22 cellular contexts compared by ENCODE assay signal in the genomic region with DNA sequence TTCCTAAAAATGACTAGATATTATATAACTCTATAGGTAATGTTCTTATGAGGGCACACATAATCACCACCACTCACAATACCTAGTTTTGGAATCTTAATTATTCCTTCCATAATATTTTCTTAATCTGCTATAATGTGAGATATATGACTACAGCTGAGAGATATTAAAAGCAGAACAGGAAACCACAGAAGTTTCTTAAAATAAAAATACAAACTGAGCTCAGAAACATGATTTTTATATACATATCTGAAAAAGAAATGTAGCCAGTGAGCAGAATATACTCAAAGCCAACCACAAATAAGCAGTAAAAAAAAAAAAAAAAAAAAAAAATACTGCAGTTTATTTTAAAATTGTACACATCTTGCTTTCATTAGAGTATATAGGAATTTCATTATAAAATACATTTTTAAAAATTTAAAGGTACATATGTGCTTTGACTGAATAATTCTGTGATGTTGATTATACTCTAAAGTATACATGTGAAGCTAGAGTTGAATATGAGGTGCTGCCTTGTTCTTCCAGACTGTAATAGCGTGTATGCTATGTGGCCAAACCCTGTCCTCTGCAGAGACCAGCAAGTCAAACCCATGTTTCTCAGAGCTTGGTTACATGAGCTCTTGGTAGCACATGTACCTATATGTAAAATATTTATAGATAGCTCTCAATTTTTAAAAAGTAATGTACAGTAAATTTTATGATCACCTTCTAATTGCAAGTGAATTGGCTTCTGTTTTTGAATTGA.
DNase-seq lines count a peak whose midpoint lies in the region; ATAC-seq, FAIRE-seq and TF ChIP-seq lines count a peak whose summit lies in the region.
"Had no signal": no experiment of that assay in that cellular context is flagged by ENCODE, and none has a peak within 500 bp of the region (broad histone marks: within the 10 kb centered on the region; RNA-seq: fewer than 3 reads in every experiment).

No MANE protein-coding gene starts in this region.

- POLR2A ChIA-PET in HEK293 (lab: Yijun Ruan, JAX) = no interaction called here
- POLR2A ChIA-PET in naive thymus-derived CD8-positive, alpha-beta T cell (lab: Charles Lee) = interaction anchor here (0.7 kb wide), 1 partner anchor 114 kb away, joined by 4 read pairs; no protein-coding TSS in a partner anchor

- H3K27ac Mint-ChIP-seq in naive thymus-derived CD8-positive, alpha-beta T cell = no peak overlapping the region
- H3K27ac Mint-ChIP-seq: activated naive CD4-positive, alpha-beta T cell treated with anti-CD3 and anti-CD28 coated beads, Interleukin-2, amount 50 U/mL, for 24 hours; nephron progenitor cell had no signal

- H3K9me3 ChIP-seq in HEK293 (ENCODE audit: control insufficient read depth, insufficient read depth, low read depth, low read length) = no peaks in the 10 kb centered on the region
- no peaks in the 10 kb centered on the region for H3K9me3 ChIP-seq in MM.1S (replicated peaks; ENCODE audit: insufficient read depth, low read length)
- H3K9me3 ChIP-seq: suprapubic skin had no signal

- H3K36me3 Mint-ChIP-seq in naive thymus-derived CD8-positive, alpha-beta T cell = no peaks in the 10 kb centered on the region

- peak overlapping the region; percentile 6; the same call in 1 of the 2 replicates for H3K9ac ChIP-seq in MM.1S (ENCODE audit: low read length)

- peak; percentile 49 for ATAC-seq in GM18861 (IDR thresholded peaks at IDR 0.05; ENCODE audit: unreplicated experiment)
- ATAC-seq in naive thymus-derived CD8-positive, alpha-beta T cell = no peak

- H3F3A ChIP-seq in MM.1S (ENCODE audit: insufficient read depth, low read length) = 0 out of 2 replicates have a peak, but pooled peaks cover 5% of the 10 kb centered on the region

- no peak overlapping the region for H3K27ac ChIP-seq in HEK293 (ENCODE audit: extremely low read depth, low read depth, low read length)
- H3K27ac ChIP-seq in MM.1S (ENCODE audit: low read length) = peak overlapping the region; percentile 18; the same call in 1 of the 2 replicates
- H3K27ac ChIP-seq: hepatocyte, PC-9, skin epidermis, suprapubic skin had no signal

- H4K20me1 ChIP-seq in MM.1S (ENCODE audit: insufficient read depth, low read length) = no peaks in the 10 kb centered on the region

- H3K9me3 Mint-ChIP-seq in naive thymus-derived CD8-positive, alpha-beta T cell = peaks cover 0 to 2% (median 0%) of the 10 kb centered on the region in 9 donors
- H3K9me3 Mint-ChIP-seq: activated naive CD4-positive, alpha-beta T cell treated with anti-CD3 and anti-CD28 coated beads, Interleukin-2, amount 50 U/mL, for 24 hours; nephron progenitor cell had no signal

- TF ChIP-seq CTCF in HEK293 (tag by site-specific recombination; IDR thresholded peaks at IDR 0.05) (no peak), MM.1S (IDR thresholded peaks at IDR 0.05; ENCODE audit: low read length) (no peak)

- H3K36me3 ChIP-seq in HEK293 (ENCODE audit: control insufficient read depth in 2 of 2, insufficient read depth in 1 of 2, low read length in 2 of 2) (no peaks in the 10 kb centered on the region), MM.1S (replicated peaks; ENCODE audit: insufficient read depth, low read length) (no peaks in the 10 kb centered on the region)
- H3K36me3 ChIP-seq: suprapubic skin had no signal

- H3K27me3 ChIP-seq in MM.1S (replicated peaks; ENCODE audit: insufficient read depth, low read length) = no peaks in the 10 kb centered on the region
- H3K27me3 ChIP-seq: hepatocyte, suprapubic skin had no signal

- peaks cover 0 to 45% (median 11%) of the 10 kb centered on the region in 4 donors for H3K4me1 Mint-ChIP-seq in naive thymus-derived CD8-positive, alpha-beta T cell

- no peaks in the 10 kb centered on the region for H3K4me1 ChIP-seq in HEK293 (ENCODE audit: control insufficient read depth, insufficient read depth, low read length)
- peaks cover 22% of the 10 kb centered on the region for H3K4me1 ChIP-seq in MM.1S (ENCODE audit: low read length)
- H3K4me1 ChIP-seq: suprapubic skin had no signal

- peak overlapping the region in 1 of 10 donors; percentile 15 for H3K4me3 Mint-ChIP-seq in naive thymus-derived CD8-positive, alpha-beta T cell
- H3K4me3 Mint-ChIP-seq: activated naive CD4-positive, alpha-beta T cell treated with anti-CD3 and anti-CD28 coated beads, Interleukin-2, amount 50 U/mL, for 24 hours; nephron progenitor cell had no signal

- peak; percentile 10 for FAIRE-seq in colon (lab: Jason Lieb, UNC)
- FAIRE-seq: endometrium, kidney had no signal

- H3K9me2 ChIP-seq in MM.1S (replicated peaks; ENCODE audit: insufficient read depth, low read length) = no peaks in the 10 kb centered on the region

- H3K27me3 Mint-ChIP-seq in naive thymus-derived CD8-positive, alpha-beta T cell = peaks cover 0 to 2% (median 0%) of the 10 kb centered on the region in 5 donors
- H3K27me3 Mint-ChIP-seq: activated naive CD4-positive, alpha-beta T cell treated with anti-CD3 and anti-CD28 coated beads, Interleukin-2, amount 50 U/mL, for 24 hours had no signal

- CTCF ChIA-PET in HEK293 (lab: Yijun Ruan, JAX) = no interaction called here

- DNase-seq in MM.1S (peak; percentile 48), mucosa of gallbladder (ENCODE audit: low spot score) (no peak), NCI-H1417 treated with DMSO at 0.1 percent for 48 hours (lab: John Stamatoyannopoulos, UW) (no peak)
- no peak for DNase-seq in naive thymus-derived CD8-positive, alpha-beta T cell
- DNase-seq: activated CD4-positive, alpha-beta T cell treated with anti-CD3 and anti-CD28 coated beads, Interleukin-2, amount 50 U/mL, for 1 hour; activated T-cell treated with anti-CD3 and anti-CD28 coated beads for 4 hours; kidney; mesendoderm; NCI-H1694; NCI-H446 treated with DMSO at 0.1 percent for 48 hours; nephron progenitor cell; PC-9; stimulated activated CD4-positive, alpha-beta T cell treated with anti-CD3 and anti-CD28 coated beads, Interleukin-4, amount 100 ng/mL, for 24 hours; SW 1271 had no signal

- H3K4me2 ChIP-seq in MM.1S (ENCODE audit: low read depth, low read length) = peak overlapping the region; percentile 64
- H3K4me2 ChIP-seq: hepatocyte, PC-9 had no signal

- H3K4me3 ChIP-seq in HEK293 (ENCODE audit: low read depth, low read length) (no peak overlapping the region), MM.1S (ENCODE audit: low read length) (peak overlapping the region; percentile 28; the same call in 1 of the 2 replicates)
- H3K4me3 ChIP-seq: hepatocyte, PC-9, skin epidermis, suprapubic skin had no signal

- H3K79me2 ChIP-seq in MM.1S (ENCODE audit: low read length) = peaks cover 28% of the 10 kb centered on the region
- H3K79me2 ChIP-seq: hepatocyte had no signal

- H2AFZ ChIP-seq in MM.1S (ENCODE audit: low read length) = no peak overlapping the region
- H2AFZ ChIP-seq: hepatocyte, PC-9 had no signal

TF ChIP-seq in HEK293, 187 proteins besides CTCF, POLR2A, EP300 and RAD21:
- peak; percentile 52; the same call in 1 of the 2 replicates for TF ChIP-seq PRDM1 (tag by site-specific recombination; IDR thresholded peaks at IDR 0.05)
- no peak for TF ChIP-seq REPIN1 (tag by site-specific recombination; IDR thresholded peaks at IDR 0.05; ENCODE audit: low read depth)
- no peak for TF ChIP-seq ZNF169 (tag by site-specific recombination; IDR thresholded peaks at IDR 0.05)
- TF ChIP-seq SCRT2 (tag by site-specific recombination; IDR thresholded peaks at IDR 0.05) = no peak
TF ChIP-seq in HEK293: peak in this region for 1.
